In genomic region chr12:88634008-88634407, GRCh38 we compare ENCODE assay signal across 2 cellular contexts.
TF ChIP-seq lines count a peak whose summit lies in the region.

No MANE protein-coding gene starts in this region.

TF ChIP-seq in HCT116, 20 proteins besides CTCF, POLR2A, EP300 and RAD21:
- no peak for TF ChIP-seq EZH2phosphoT487 (IDR thresholded peaks at IDR 0.05; ENCODE audit: borderline replicate concordance)
- TF ChIP-seq, protein P1, sequence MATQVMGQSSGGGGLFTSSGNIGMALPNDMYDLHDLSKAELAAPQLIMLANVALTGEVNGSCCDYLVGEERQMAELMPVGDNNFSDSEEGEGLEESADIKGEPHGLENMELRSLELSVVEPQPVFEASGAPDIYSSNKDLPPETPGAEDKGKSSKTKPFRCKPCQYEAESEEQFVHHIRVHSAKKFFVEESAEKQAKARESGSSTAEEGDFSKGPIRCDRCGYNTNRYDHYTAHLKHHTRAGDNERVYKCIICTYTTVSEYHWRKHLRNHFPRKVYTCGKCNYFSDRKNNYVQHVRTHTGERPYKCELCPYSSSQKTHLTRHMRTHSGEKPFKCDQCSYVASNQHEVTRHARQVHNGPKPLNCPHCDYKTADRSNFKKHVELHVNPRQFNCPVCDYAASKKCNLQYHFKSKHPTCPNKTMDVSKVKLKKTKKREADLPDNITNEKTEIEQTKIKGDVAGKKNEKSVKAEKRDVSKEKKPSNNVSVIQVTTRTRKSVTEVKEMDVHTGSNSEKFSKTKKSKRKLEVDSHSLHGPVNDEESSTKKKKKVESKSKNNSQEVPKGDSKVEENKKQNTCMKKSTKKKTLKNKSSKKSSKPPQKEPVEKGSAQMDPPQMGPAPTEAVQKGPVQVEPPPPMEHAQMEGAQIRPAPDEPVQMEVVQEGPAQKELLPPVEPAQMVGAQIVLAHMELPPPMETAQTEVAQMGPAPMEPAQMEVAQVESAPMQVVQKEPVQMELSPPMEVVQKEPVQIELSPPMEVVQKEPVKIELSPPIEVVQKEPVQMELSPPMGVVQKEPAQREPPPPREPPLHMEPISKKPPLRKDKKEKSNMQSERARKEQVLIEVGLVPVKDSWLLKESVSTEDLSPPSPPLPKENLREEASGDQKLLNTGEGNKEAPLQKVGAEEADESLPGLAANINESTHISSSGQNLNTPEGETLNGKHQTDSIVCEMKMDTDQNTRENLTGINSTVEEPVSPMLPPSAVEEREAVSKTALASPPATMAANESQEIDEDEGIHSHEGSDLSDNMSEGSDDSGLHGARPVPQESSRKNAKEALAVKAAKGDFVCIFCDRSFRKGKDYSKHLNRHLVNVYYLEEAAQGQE (IDR thresholded peaks at IDR 0.05; ENCODE audit: low read depth), result no peak
- peak; percentile 57 for TF ChIP-seq TCF7L2 (IDR thresholded peaks at IDR 0.05; ENCODE audit: borderline replicate concordance, extremely low read depth, insufficient read depth, insufficient read length)

TF ChIP-seq in GM12878, 131 proteins besides CTCF, POLR2A, EP300 and RAD21:
- no peak for TF ChIP-seq NFYA (IDR thresholded peaks at IDR 0.05; ENCODE audit: borderline replicate concordance, low read depth, low read length)
- no peak for TF ChIP-seq MEF2A (IDR thresholded peaks at IDR 0.05; ENCODE audit: insufficient read depth, low read depth, low read length)
